19 cellular contexts compared by ENCODE assay signal in genomic region chr1:85314726-85315125, GRCh38. TPM values are rescaled to one million over a fixed set of nuclear protein-coding genes. Genes with fewer than 3 reads are reported as not detected.
DNase-seq lines count a peak whose midpoint lies in the region; ATAC-seq and TF ChIP-seq lines count a peak whose summit lies in the region.
"Had no signal": no experiment of that assay in that cellular context is flagged by ENCODE, and none has a peak within 500 bp of the region (broad histone marks: within the 10 kb centered on the region; RNA-seq: fewer than 3 reads in every experiment).

No MANE protein-coding gene starts in this region.

- ATAC-seq in lung (ENCODE audit: insufficient read depth, low FRiP score) = no peak
- ATAC-seq: activated CD4-positive, alpha-beta T cell treated with anti-CD3 and anti-CD28 coated beads for 36 hours; activated naive CD8-positive, alpha-beta T cell treated with anti-CD3 and anti-CD28 coated beads, Interleukin-2, amount 50 U/mL, for 24 hours; stimulated activated effector memory CD8-positive, alpha-beta T cell treated with anti-CD3 and anti-CD28 coated beads, Interleukin-12 subunit alpha, Interleukin-12 subunit beta, amount 100 ng/mL, for 72 hours had no signal

- peaks cover 40% of the 10 kb centered on the region for H3K4me1 Mint-ChIP-seq in mesothelial cell of epicardium
- H3K4me1 Mint-ChIP-seq: activated CD4-positive, alpha-beta T cell treated with anti-CD3 and anti-CD28 coated beads for 36 hours; stimulated activated effector memory CD8-positive, alpha-beta T cell treated with anti-CD3 and anti-CD28 coated beads, Interleukin-12 subunit alpha, Interleukin-12 subunit beta, amount 100 ng/mL, for 72 hours had no signal

- H3K4me3 ChIP-seq in ascending aorta (no peak overlapping the region), lung (no peak overlapping the region), thyroid gland (replicated peaks in 1 of 3) (no peak overlapping the region)
- H3K4me3 ChIP-seq: colonic mucosa, esophagus squamous epithelium had no signal

- no peak for TF ChIP-seq CTCF in ascending aorta (IDR thresholded peaks at IDR 0.05)
- TF ChIP-seq CTCF in lung (IDR thresholded peaks at IDR 0.05; ENCODE audit: control extremely low read depth, extremely low read depth) = no peak
- no peak for TF ChIP-seq CTCF in thyroid gland (IDR thresholded peaks at IDR 0.05)
- TF ChIP-seq CTCF in mesothelial cell of epicardium (IDR thresholded peaks at IDR 0.05; ENCODE audit: unreplicated experiment) = no peak

- no peak overlapping the region for H3K4me3 Mint-ChIP-seq in mesothelial cell of epicardium
- H3K4me3 Mint-ChIP-seq: activated CD4-positive, alpha-beta T cell treated with anti-CD3 and anti-CD28 coated beads for 36 hours; activated naive CD8-positive, alpha-beta T cell treated with anti-CD3 and anti-CD28 coated beads, Interleukin-2, amount 50 U/mL, for 24 hours; activated T-cell treated with anti-CD3 and anti-CD28 coated beads, Interleukin-2, amount 50 U/mL, for 24 hours; stimulated activated effector memory CD8-positive, alpha-beta T cell treated with anti-CD3 and anti-CD28 coated beads, Interleukin-12 subunit alpha, Interleukin-12 subunit beta, amount 100 ng/mL, for 72 hours had no signal

- H3K27ac Mint-ChIP-seq in mesothelial cell of epicardium = no peak overlapping the region
- H3K27ac Mint-ChIP-seq: activated CD4-positive, alpha-beta T cell treated with anti-CD3 and anti-CD28 coated beads for 36 hours; activated naive CD8-positive, alpha-beta T cell treated with anti-CD3 and anti-CD28 coated beads, Interleukin-2, amount 50 U/mL, for 24 hours; activated T-cell treated with anti-CD3 and anti-CD28 coated beads, Interleukin-2, amount 50 U/mL, for 24 hours; progenitor cell of endocrine pancreas; stimulated activated effector memory CD8-positive, alpha-beta T cell treated with anti-CD3 and anti-CD28 coated beads, Interleukin-12 subunit alpha, Interleukin-12 subunit beta, amount 100 ng/mL, for 72 hours had no signal

- intact Hi-C loops in ascending aorta (cut with DNase I) = loop anchor here (1.0 to 5.0 kb wide), 2 partner anchors 15 to 48 kb away; no protein-coding TSS in a partner anchor
- intact Hi-C loops in thyroid gland (cut with DNase I) = no loop called here

- peaks cover 5% of the 10 kb centered on the region for H3K9me3 Mint-ChIP-seq in mesothelial cell of epicardium
- H3K9me3 Mint-ChIP-seq: activated naive CD8-positive, alpha-beta T cell treated with anti-CD3 and anti-CD28 coated beads, Interleukin-2, amount 50 U/mL, for 24 hours; activated T-cell treated with anti-CD3 and anti-CD28 coated beads, Interleukin-2, amount 50 U/mL, for 24 hours; stimulated activated effector memory CD8-positive, alpha-beta T cell treated with anti-CD3 and anti-CD28 coated beads, Interleukin-12 subunit alpha, Interleukin-12 subunit beta, amount 100 ng/mL, for 72 hours had no signal

- no peaks in the 10 kb centered on the region for H3K9me3 ChIP-seq in ascending aorta
- H3K9me3 ChIP-seq in lung (ENCODE audit: control insufficient read depth in 2 of 2, insufficient read depth in 1 of 2, low read length in 1 of 2) = no peaks in the 10 kb centered on the region
- no peaks in the 10 kb centered on the region for H3K9me3 ChIP-seq in thyroid gland
- H3K9me3 ChIP-seq: colonic mucosa, esophagus squamous epithelium had no signal

- H3K27me3 ChIP-seq in ascending aorta (no peaks in the 10 kb centered on the region), lung (ENCODE audit: control insufficient read depth, insufficient read depth) (no peaks in the 10 kb centered on the region), thyroid gland (no peaks in the 10 kb centered on the region)
- H3K27me3 ChIP-seq: colonic mucosa, esophagus squamous epithelium had no signal

- H3K27ac ChIP-seq in ascending aorta (peak overlapping the region; percentile 87 to 92), lung (ENCODE audit: low read depth in 1 of 2, low read length in 1 of 2) (peak overlapping the region; percentile 55 to 95), thyroid gland (peak overlapping the region in 2 of 3 donors; percentile 43 to 55)
- H3K27ac ChIP-seq: colonic mucosa had no signal

- H3K27me3 Mint-ChIP-seq in mesothelial cell of epicardium (ENCODE audit: low read depth) = peaks cover 1% of the 10 kb centered on the region

- no peaks in the 10 kb centered on the region for H3K36me3 ChIP-seq in ascending aorta
- no peaks in the 10 kb centered on the region for H3K36me3 ChIP-seq in lung (ENCODE audit: control insufficient read depth in 2 of 2, insufficient read depth in 2 of 2, low read length in 2 of 2)
- no peaks in the 10 kb centered on the region for H3K36me3 ChIP-seq in thyroid gland
- H3K36me3 ChIP-seq: colonic mucosa, esophagus squamous epithelium had no signal

- H3K36me3 Mint-ChIP-seq in mesothelial cell of epicardium = no peaks in the 10 kb centered on the region
- H3K36me3 Mint-ChIP-seq: stimulated activated effector memory CD8-positive, alpha-beta T cell treated with anti-CD3 and anti-CD28 coated beads, Interleukin-12 subunit alpha, Interleukin-12 subunit beta, amount 100 ng/mL, for 72 hours had no signal

- H3K4me1 ChIP-seq in ascending aorta (peaks cover 3 to 27% of the 10 kb centered on the region in 2 donors), lung (ENCODE audit: control insufficient read depth in 2 of 2, insufficient read depth in 2 of 2, low read length in 2 of 2) (peaks cover 6 to 11% of the 10 kb centered on the region in 2 donors), thyroid gland (peaks cover 7 to 14% of the 10 kb centered on the region in 2 donors)
- H3K4me1 ChIP-seq: colonic mucosa had no signal

- peak; percentile 78 for DNase-seq in HCEC 1CT
- no peak for DNase-seq in ascending aorta (ENCODE audit: low spot score in 2 of 2)
- DNase-seq in lung (ENCODE audit: low spot score) = no peak
- DNase-seq in thyroid gland = no peak
- no peak for DNase-seq in inferior parietal cortex (ENCODE audit: extremely low spot score)
- no peak for DNase-seq in GDM1 (lab: John Stamatoyannopoulos, UW)
- DNase-seq in mesothelial cell of epicardium (ENCODE audit: low spot score in 2 of 2, unreplicated experiment in 2 of 2) = no peak
- DNase-seq: activated CD4-positive, alpha-beta T cell treated with anti-CD3 and anti-CD28 coated beads for 36 hours; activated naive CD8-positive, alpha-beta T cell treated with anti-CD3 and anti-CD28 coated beads, Interleukin-2, amount 50 U/mL, for 24 hours; activated T-cell treated with anti-CD3 and anti-CD28 coated beads, Interleukin-2, amount 50 U/mL, for 24 hours; colonic mucosa; esophagus squamous epithelium; KBM-7; NCI-H1417; NCI-H446; stimulated activated CD4-positive, alpha-beta T cell treated with anti-CD3 and anti-CD28 coated beads, Interleukin-4, amount 100 ng/mL, for 1 hour; T-helper 1 cell had no signal

- TF ChIP-seq POLR2A in thyroid gland (IDR thresholded peaks at IDR 0.05) = no peak

RNA-seq across cellular contexts. Expression of gene BCL10, which starts 38.3 kb away (rescaled TPM):
- total RNA-seq in ascending aorta = 3.7 TPM
- total RNA-seq in lung = 10 to 100 TPM; 26.2 to 32.3 TPM
- 10 to 100 TPM in 1 of 2 donors, 1 to 10 TPM in 1; 9.9 to 11.3 TPM for polyA plus RNA-seq in lung
- total RNA-seq in thyroid gland = 10 to 100 TPM; 13.6 to 28.5 (median 15.1) TPM
- 26.9 to 28.4 TPM (median 27.2 TPM) in 3 replicates for total RNA-seq in mesothelial cell of epicardium

RNA-seq across cellular contexts. Expression of gene C1orf52, which starts 55.3 kb away (rescaled TPM):
- total RNA-seq in ascending aorta (2.3 TPM), lung (10 to 100 TPM; 20.9 to 38.2 TPM), thyroid gland (10 to 100 TPM in 3 of 4 donors, 1 to 10 TPM in 1; 9.0 to 28.7 (median 17.5) TPM), mesothelial cell of epicardium (44.6 to 48.2 TPM (median 47.4 TPM) in 3 replicates)
- 10 to 100 TPM; 18.8 to 35.7 TPM for polyA plus RNA-seq in lung
